In the genomic region with DNA sequence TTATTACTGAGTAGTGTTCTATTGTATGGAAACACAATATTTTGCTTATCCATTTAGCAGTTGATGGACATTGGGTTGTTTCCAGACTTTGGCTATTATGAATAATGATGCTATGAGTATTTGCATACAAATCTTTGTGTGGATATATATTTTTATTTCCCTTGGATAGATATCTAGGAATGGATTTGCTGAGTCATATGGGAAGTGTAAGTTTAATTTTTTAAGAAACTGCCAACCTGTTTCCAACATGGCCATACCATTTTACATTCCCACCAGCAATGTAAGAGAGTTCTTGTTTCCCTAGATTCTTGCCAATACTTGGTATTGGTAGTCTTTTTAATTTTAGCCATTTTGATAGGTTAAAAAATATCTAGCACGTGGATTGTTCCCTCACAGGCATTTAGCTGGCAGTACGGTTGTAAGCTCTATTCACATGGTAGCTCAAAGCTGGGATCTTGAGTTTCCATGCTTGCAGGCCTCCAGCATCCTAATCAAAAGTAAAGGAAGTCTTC, we compare ENCODE assay signal across 11 cellular contexts.
"Had no signal": no experiment of that assay in that cellular context is flagged by ENCODE, and none has a peak within 500 bp of the region (broad histone marks: within the 10 kb centered on the region; RNA-seq: fewer than 3 reads in every experiment).

No MANE protein-coding gene starts in this region.

- H3K4me2 ChIP-seq: GM23338 had no signal

- H3K9me3 ChIP-seq: HAP-1 had no signal

- DNase-seq: GM23248, GOT3, H7, H9, HCEC 1CT, HFFc6 had no signal

- H3K4me1 Mint-ChIP-seq: GM23338, H9 had no signal

- H3K4me3 ChIP-seq: GM23248, GM23338, HAP-1 had no signal

- H3K27ac Mint-ChIP-seq: GM23338, H9, HFFc6 had no signal

- H3K9me3 Mint-ChIP-seq: GM23338, H9, HFFc6 had no signal

- FAIRE-seq: H1, H54 had no signal

- H2AFZ ChIP-seq: GM23248, GM23338 had no signal

- H3K36me3 ChIP-seq: HAP-1 had no signal

- ATAC-seq: GM23338, HCT116 had no signal

- H3K27ac ChIP-seq: GM23248 had no signal

- H3K9ac ChIP-seq: GM23248 had no signal

- H3K4me3 Mint-ChIP-seq: GM23338, H9, HFFc6 had no signal

- H3K4me1 ChIP-seq: HAP-1 had no signal
